In genomic region chr1:162538815-162539431, GRCh38 we compare ENCODE assay signal across 1 cellular context.
A peak's percentile ranks its signal among the peaks of the same experiment; 100 is the strongest.
TF ChIP-seq lines count a peak whose summit lies in the region.

No MANE protein-coding gene starts in this region.

TF ChIP-seq in SK-N-SH, 30 proteins besides CTCF, POLR2A, EP300 and RAD21 (continued from another document):
- TF ChIP-seq, protein P1, sequence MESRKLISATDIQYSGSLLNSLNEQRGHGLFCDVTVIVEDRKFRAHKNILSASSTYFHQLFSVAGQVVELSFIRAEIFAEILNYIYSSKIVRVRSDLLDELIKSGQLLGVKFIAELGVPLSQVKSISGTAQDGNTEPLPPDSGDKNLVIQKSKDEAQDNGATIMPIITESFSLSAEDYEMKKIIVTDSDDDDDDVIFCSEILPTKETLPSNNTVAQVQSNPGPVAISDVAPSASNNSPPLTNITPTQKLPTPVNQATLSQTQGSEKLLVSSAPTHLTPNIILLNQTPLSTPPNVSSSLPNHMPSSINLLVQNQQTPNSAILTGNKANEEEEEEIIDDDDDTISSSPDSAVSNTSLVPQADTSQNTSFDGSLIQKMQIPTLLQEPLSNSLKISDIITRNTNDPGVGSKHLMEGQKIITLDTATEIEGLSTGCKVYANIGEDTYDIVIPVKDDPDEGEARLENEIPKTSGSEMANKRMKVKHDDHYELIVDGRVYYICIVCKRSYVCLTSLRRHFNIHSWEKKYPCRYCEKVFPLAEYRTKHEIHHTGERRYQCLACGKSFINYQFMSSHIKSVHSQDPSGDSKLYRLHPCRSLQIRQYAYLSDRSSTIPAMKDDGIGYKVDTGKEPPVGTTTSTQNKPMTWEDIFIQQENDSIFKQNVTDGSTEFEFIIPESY (IDR thresholded peaks at IDR 0.05; ENCODE audit: borderline replicate concordance, low read depth): no peak; the same call in 1 of the 2 replicates
- TF ChIP-seq CHD2 (IDR thresholded peaks at IDR 0.05; ENCODE audit: low read length, partially characterized antibody) (no peak), NFIC (IDR thresholded peaks at IDR 0.05; ENCODE audit: borderline replicate concordance) (peak; percentile 55; the same call in 1 of the 2 replicates), JUND (IDR thresholded peaks at IDR 0.05) (peak; percentile 92), RXRA (IDR thresholded peaks at IDR 0.05; ENCODE audit: borderline replicate concordance, low read depth) (peak; percentile 61; the same call in 1 of the 2 replicates), PBX3 (IDR thresholded peaks at IDR 0.05) (peak; percentile 45), SMC3 (IDR thresholded peaks at IDR 0.05; ENCODE audit: low read depth, low read length) (no peak), REST (IDR thresholded peaks at IDR 0.05; ENCODE audit: low read depth, low read length) (no peak), YY1 (IDR thresholded peaks at IDR 0.05; ENCODE audit: low read depth) (no peak), SIN3A (IDR thresholded peaks at IDR 0.05; ENCODE audit: borderline replicate concordance, low read depth, low read length) (no peak), MXI1 (IDR thresholded peaks at IDR 0.05; ENCODE audit: low read depth, low read length) (no peak), POLR2AphosphoS5 (IDR thresholded peaks at IDR 0.05; ENCODE audit: low read depth, low read length) (peak; percentile 62; the same call in 1 of the 2 replicates), MEF2A (IDR thresholded peaks at IDR 0.05; ENCODE audit: borderline replicate concordance, low read depth) (peak; percentile 38; the same call in 1 of the 2 replicates)
- TF ChIP-seq, protein P2, sequence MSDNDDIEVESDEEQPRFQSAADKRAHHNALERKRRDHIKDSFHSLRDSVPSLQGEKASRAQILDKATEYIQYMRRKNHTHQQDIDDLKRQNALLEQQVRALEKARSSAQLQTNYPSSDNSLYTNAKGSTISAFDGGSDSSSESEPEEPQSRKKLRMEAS (IDR thresholded peaks at IDR 0.05; ENCODE audit: low read depth): no peak
- TF ChIP-seq, protein P3, sequence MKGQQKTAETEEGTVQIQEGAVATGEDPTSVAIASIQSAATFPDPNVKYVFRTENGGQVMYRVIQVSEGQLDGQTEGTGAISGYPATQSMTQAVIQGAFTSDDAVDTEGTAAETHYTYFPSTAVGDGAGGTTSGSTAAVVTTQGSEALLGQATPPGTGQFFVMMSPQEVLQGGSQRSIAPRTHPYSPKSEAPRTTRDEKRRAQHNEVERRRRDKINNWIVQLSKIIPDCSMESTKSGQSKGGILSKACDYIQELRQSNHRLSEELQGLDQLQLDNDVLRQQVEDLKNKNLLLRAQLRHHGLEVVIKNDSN (IDR thresholded peaks at IDR 0.05; ENCODE audit: borderline replicate concordance, low read depth): no peak
